Comparison of ENCODE assay signal across 2 cellular contexts in the genomic region with DNA sequence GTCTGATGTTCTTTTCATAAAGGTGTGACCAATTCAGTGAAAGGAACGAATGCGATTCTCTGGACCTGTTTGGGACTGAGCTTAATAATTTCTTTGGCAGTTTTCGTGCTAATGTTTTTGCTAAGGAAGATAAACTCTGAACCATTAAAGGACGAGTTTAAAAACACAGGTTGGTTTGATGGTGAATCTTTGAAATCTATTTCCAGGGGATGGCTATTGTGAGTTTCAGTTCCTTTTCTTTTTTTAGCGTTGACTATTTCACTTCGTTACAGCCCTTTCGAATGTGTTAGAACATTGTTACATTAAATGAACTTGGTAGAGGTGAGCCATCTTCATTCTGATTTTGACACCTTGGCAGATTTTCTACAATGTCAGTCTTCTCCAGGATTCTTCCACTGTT.
TF ChIP-seq lines count a peak whose summit lies in the region.

No MANE protein-coding gene starts in this region.

TF ChIP-seq in GM12891, 5 proteins besides CTCF, POLR2A, EP300 and RAD21:
- peak; percentile 53; the same call in 1 of the 2 replicates for TF ChIP-seq POLR2AphosphoS5 (IDR thresholded peaks at IDR 0.05; ENCODE audit: low read depth, low read length)
- TF ChIP-seq SPI1 (IDR thresholded peaks at IDR 0.05; ENCODE audit: low read depth, low read length): peak; percentile 98
- TF ChIP-seq TAF1 (IDR thresholded peaks at IDR 0.05; ENCODE audit: low read depth, low read length): no peak

TF ChIP-seq in K562, 482 proteins besides CTCF, POLR2A, EP300 and RAD21:
- TF ChIP-seq, protein P1, sequence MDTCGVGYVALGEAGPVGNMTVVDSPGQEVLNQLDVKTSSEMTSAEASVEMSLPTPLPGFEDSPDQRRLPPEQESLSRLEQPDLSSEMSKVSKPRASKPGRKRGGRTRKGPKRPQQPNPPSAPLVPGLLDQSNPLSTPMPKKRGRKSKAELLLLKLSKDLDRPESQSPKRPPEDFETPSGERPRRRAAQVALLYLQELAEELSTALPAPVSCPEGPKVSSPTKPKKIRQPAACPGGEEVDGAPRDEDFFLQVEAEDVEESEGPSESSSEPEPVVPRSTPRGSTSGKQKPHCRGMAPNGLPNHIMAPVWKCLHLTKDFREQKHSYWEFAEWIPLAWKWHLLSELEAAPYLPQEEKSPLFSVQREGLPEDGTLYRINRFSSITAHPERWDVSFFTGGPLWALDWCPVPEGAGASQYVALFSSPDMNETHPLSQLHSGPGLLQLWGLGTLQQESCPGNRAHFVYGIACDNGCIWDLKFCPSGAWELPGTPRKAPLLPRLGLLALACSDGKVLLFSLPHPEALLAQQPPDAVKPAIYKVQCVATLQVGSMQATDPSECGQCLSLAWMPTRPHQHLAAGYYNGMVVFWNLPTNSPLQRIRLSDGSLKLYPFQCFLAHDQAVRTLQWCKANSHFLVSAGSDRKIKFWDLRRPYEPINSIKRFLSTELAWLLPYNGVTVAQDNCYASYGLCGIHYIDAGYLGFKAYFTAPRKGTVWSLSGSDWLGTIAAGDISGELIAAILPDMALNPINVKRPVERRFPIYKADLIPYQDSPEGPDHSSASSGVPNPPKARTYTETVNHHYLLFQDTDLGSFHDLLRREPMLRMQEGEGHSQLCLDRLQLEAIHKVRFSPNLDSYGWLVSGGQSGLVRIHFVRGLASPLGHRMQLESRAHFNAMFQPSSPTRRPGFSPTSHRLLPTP (IDR thresholded peaks at IDR 0.05; ENCODE audit: borderline replicate concordance, extremely low read depth, insufficient read length): no peak
- no peak for TF ChIP-seq ELF2 (CRISPR knock-in tag; IDR thresholded peaks at IDR 0.05)
- TF ChIP-seq HNRNPL (IDR thresholded peaks at IDR 0.05; ENCODE audit: low read depth, low read length): no peak
TF ChIP-seq in K562: peak in this region for 0.
